9 cellular contexts compared by ENCODE assay signal in genomic region chr5:113487411-113487778, GRCh38. TPM values are rescaled to one million over a fixed set of nuclear protein-coding genes. Genes with fewer than 3 reads are reported as not detected.
DNase-seq lines count a peak whose midpoint lies in the region; ATAC-seq and TF ChIP-seq lines count a peak whose summit lies in the region.
"Had no signal": no experiment of that assay in that cellular context is flagged by ENCODE, and none has a peak within 500 bp of the region (broad histone marks: within the 10 kb centered on the region; RNA-seq: fewer than 3 reads in every experiment).

No MANE protein-coding gene starts in this region.

- peak overlapping the region; percentile 58 for H3K27ac ChIP-seq in suprapubic skin

- peak overlapping the region in 2 of 5 experiments; percentile 18 to 78 for H3K27ac Mint-ChIP-seq in brain

- H3K36me3 ChIP-seq in kidney epithelial cell (ENCODE audit: control insufficient read depth, insufficient read depth, low read length) (no peaks in the 10 kb centered on the region), suprapubic skin (no peaks in the 10 kb centered on the region)

- peak; percentile 42 for DNase-seq in AG08396 (ENCODE audit: low spot score)
- DNase-seq in HFF-Myc (ENCODE audit: extremely low read depth, low read depth): no peak
- DNase-seq in kidney epithelial cell (ENCODE audit: low read depth): no peak
- DNase-seq in suprapubic skin (ENCODE audit: low spot score in 2 of 2): no peak

- WGBS in suprapubic skin: under 1% methylated on average over 11 of the region's 18 CpGs

- H3K9me3 Mint-ChIP-seq in brain: peaks cover 13 to 26% (median 23%) of the 10 kb centered on the region in 5 experiments

- no peaks in the 10 kb centered on the region for H3K9me3 ChIP-seq in suprapubic skin

- TF ChIP-seq CTCF in HFF-Myc (IDR thresholded peaks at IDR 0.05; ENCODE audit: low read depth, low read length, missing control alignments) (no peak), brain (conservative IDR thresholded peaks at IDR 0.05) (no peak), kidney epithelial cell (IDR thresholded peaks at IDR 0.05; ENCODE audit: insufficient read depth, low read length, poor library complexity, severe bottlenecking) (no peak), suprapubic skin (IDR thresholded peaks at IDR 0.05) (no peak)

- no peaks in the 10 kb centered on the region for H3K4me1 Mint-ChIP-seq in brain

- peaks cover 27% of the 10 kb centered on the region for H3K4me1 ChIP-seq in suprapubic skin

- no peak for TF ChIP-seq EP300 in suprapubic skin (IDR thresholded peaks at IDR 0.05)

- H3K4me3 Mint-ChIP-seq in brain: peak overlapping the region; percentile 90 to 95 (median 94)

- no peaks in the 10 kb centered on the region for H3K36me3 Mint-ChIP-seq in brain

- peaks cover 3% of the 10 kb centered on the region for H3K27me3 ChIP-seq in kidney epithelial cell (ENCODE audit: control insufficient read depth, insufficient read depth, low read length)
- H3K27me3 ChIP-seq in suprapubic skin: peaks cover 11% of the 10 kb centered on the region

- no peak for ATAC-seq in GM21619 (IDR thresholded peaks at IDR 0.05; ENCODE audit: unreplicated experiment)
- ATAC-seq in HG02973 (IDR thresholded peaks at IDR 0.05; ENCODE audit: unreplicated experiment): no peak
- ATAC-seq in GM21526 (IDR thresholded peaks at IDR 0.05; ENCODE audit: low FRiP score, unreplicated experiment): no peak

- no peak for TF ChIP-seq POLR2A in suprapubic skin (IDR thresholded peaks at IDR 0.05)

- H3K4me3 ChIP-seq in HFF-Myc (replicated peaks; ENCODE audit: low read depth, low read length) (peak overlapping the region; percentile 61), kidney epithelial cell (ENCODE audit: low read depth, low read length) (peak overlapping the region; percentile 73), suprapubic skin (peak overlapping the region; percentile 70)

- H3K27me3 Mint-ChIP-seq in brain: peaks cover 22% of the 10 kb centered on the region

RNA-seq across cellular contexts. Expression of gene MCC, which starts 0.9 kb away (rescaled TPM):
- polyA plus RNA-seq in brain (ENCODE audit: insufficient read depth, low read depth, low replicate concordance): 1.2 TPM
- total RNA-seq in kidney epithelial cell (16.7 and 24.7 TPM in 2 replicates), suprapubic skin (100 to 1,000 TPM in 1 of 4 donors, 10 to 100 TPM in 3; 67.7 to 105 (median 86.6) TPM)

RNA-seq across cellular contexts. Expression of gene YTHDC2, which starts 26.1 kb away (rescaled TPM):
- 3.2 TPM for polyA plus RNA-seq in brain (ENCODE audit: insufficient read depth, low read depth, low replicate concordance)
- total RNA-seq in kidney epithelial cell: 18.4 and 20.4 TPM in 2 replicates
- 10 to 100 TPM; 13.4 to 61.7 (median 17.8) TPM for total RNA-seq in suprapubic skin

RNA-seq across cellular contexts. Expression of gene TSSK1B, which starts 52.6 kb away (rescaled TPM):
- not detected for polyA plus RNA-seq in brain (ENCODE audit: insufficient read depth, low read depth, low replicate concordance)
- total RNA-seq in kidney epithelial cell (0.38 TPM in 1 of 2 replicates, not detected in the other), suprapubic skin (1 to 10 TPM in 2 of 4 donors, under 1 TPM in 1, not detected in 1; 0.42 to 3.9 (median 2.8) TPM)
- polyA plus RNA-seq: adipose tissue had no signal
